In the genomic region with DNA sequence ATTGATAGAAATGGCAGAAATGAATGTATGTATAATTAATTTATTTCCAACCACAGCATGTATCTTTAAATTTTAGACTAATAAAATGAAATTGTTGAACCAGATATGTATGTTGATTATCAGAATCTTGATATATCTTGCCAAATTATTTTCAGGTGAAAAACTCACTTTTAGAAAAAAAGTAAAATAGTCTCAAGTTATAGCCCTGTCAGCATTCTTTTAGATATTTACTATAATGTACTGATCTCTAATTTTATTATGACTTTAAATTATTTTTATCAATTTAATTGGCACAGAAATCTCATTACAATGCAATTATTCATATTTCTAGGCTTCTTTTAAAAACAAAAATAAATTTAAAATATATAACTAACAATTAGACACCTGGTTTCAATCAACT, we compare ENCODE assay signal across 28 cellular contexts.
"Had no signal": no experiment of that assay in that cellular context is flagged by ENCODE, and none has a peak within 500 bp of the region (broad histone marks: within the 10 kb centered on the region; RNA-seq: fewer than 3 reads in every experiment).

No MANE protein-coding gene starts in this region.

- H3K4me3 ChIP-seq: heart right ventricle, left lung, lower lobe of right lung, ovary, sigmoid colon, smooth muscle cell, suprapubic skin, thoracic aorta, tibial artery, upper lobe of right lung had no signal

- H3K4me2 ChIP-seq: smooth muscle cell had no signal

- H3K27me3 Mint-ChIP-seq: naive B cell; progenitor cell of endocrine pancreas; stimulated activated memory B cell treated with anti-CD40 and anti-IgM and Interleukin-4, amounts not matched to agents 10 μg/mL and 1 μg/mL and 100 μg/mL, for 72 hours; stimulated activated naive CD8-positive, alpha-beta T cell treated with anti-CD3 and anti-CD28 coated beads, Interleukin-15, Interleukin-2, amounts not matched to agents 100 ng/mL and 50 ng/mL, for 24 hours had no signal

- H3K27me3 ChIP-seq: heart right ventricle, left lung, ovary, sigmoid colon, suprapubic skin, tibial artery, upper lobe of right lung had no signal

- H3K4me1 Mint-ChIP-seq: naive B cell; natural killer cell; stimulated activated memory B cell treated with anti-CD40 and anti-IgM and Interleukin-4, amounts not matched to agents 10 μg/mL and 1 μg/mL and 100 μg/mL, for 72 hours had no signal

- ATAC-seq: heart right ventricle; left colon; left lung; lower lobe of right lung; natural killer cell; right cardiac atrium; stimulated activated memory B cell treated with anti-CD40 and anti-IgM and Interleukin-4, amounts not matched to agents 10 μg/mL and 1 μg/mL and 100 μg/mL, for 72 hours; upper lobe of right lung had no signal

- DNase-seq: heart right ventricle; hippocampal formation; left colon; left lung; lower lobe of right lung; mammary epithelial cell; mesenchymal stem cell; naive B cell; natural killer cell; ovary; retina; right cardiac atrium; sigmoid colon; stimulated activated CD4-positive, alpha-beta T cell treated with anti-CD3 and anti-CD28 coated beads, Interleukin-1b, Interleukin-23, amount 100 ng/mL, for 48 hours; stimulated activated CD4-positive, alpha-beta T cell treated with anti-CD3 and anti-CD28 coated beads, Interleukin-2, amount 100 ng/mL, for 48 hours; stimulated activated CD4-positive, alpha-beta T cell treated with anti-CD3 and anti-CD28 coated beads, Interleukin-4, amount 100 ng/mL, for 4 hours; stimulated activated CD8-positive, alpha-beta memory T cell treated with anti-CD3 and anti-CD28 coated beads, Interleukin-4, amount 100 ng/mL, for 48 hours; tibial artery; trophoblast cell; upper lobe of right lung had no signal

- H3K27ac Mint-ChIP-seq: naive B cell; natural killer cell; progenitor cell of endocrine pancreas; stimulated activated memory B cell treated with anti-CD40 and anti-IgM and Interleukin-4, amounts not matched to agents 10 μg/mL and 1 μg/mL and 100 μg/mL, for 72 hours; stimulated activated naive CD8-positive, alpha-beta T cell treated with anti-CD3 and anti-CD28 coated beads, Interleukin-15, Interleukin-2, amounts not matched to agents 100 ng/mL and 50 ng/mL, for 24 hours had no signal

- H3K36me3 ChIP-seq: heart right ventricle, left lung, lower lobe of right lung, ovary, sigmoid colon, suprapubic skin, thoracic aorta, tibial artery, upper lobe of right lung had no signal

- H3K27ac ChIP-seq: heart right ventricle, left lung, lower lobe of right lung, ovary, sigmoid colon, suprapubic skin, thoracic aorta, tibial artery, upper lobe of right lung had no signal

- H3K9me3 ChIP-seq: heart right ventricle, left lung, lower lobe of right lung, ovary, sigmoid colon, suprapubic skin, thoracic aorta, tibial artery, upper lobe of right lung had no signal

- H3K9me3 Mint-ChIP-seq: stimulated activated memory B cell treated with anti-CD40 and anti-IgM and Interleukin-4, amounts not matched to agents 10 μg/mL and 1 μg/mL and 100 μg/mL, for 72 hours had no signal

- FAIRE-seq: keratinocyte, urothelium cell line had no signal

- H3K4me3 Mint-ChIP-seq: naive B cell; natural killer cell; stimulated activated memory B cell treated with anti-CD40 and anti-IgM and Interleukin-4, amounts not matched to agents 10 μg/mL and 1 μg/mL and 100 μg/mL, for 72 hours; stimulated activated naive CD8-positive, alpha-beta T cell treated with anti-CD3 and anti-CD28 coated beads, Interleukin-15, Interleukin-2, amounts not matched to agents 100 ng/mL and 50 ng/mL, for 24 hours had no signal

- H3K36me3 Mint-ChIP-seq: naive B cell; natural killer cell; stimulated activated memory B cell treated with anti-CD40 and anti-IgM and Interleukin-4, amounts not matched to agents 10 μg/mL and 1 μg/mL and 100 μg/mL, for 72 hours had no signal

- H3K4me1 ChIP-seq: heart right ventricle, left lung, lower lobe of right lung, sigmoid colon, suprapubic skin, tibial artery, upper lobe of right lung had no signal
